Comparison of ENCODE assay signal across 1 cellular context in the genomic region with DNA sequence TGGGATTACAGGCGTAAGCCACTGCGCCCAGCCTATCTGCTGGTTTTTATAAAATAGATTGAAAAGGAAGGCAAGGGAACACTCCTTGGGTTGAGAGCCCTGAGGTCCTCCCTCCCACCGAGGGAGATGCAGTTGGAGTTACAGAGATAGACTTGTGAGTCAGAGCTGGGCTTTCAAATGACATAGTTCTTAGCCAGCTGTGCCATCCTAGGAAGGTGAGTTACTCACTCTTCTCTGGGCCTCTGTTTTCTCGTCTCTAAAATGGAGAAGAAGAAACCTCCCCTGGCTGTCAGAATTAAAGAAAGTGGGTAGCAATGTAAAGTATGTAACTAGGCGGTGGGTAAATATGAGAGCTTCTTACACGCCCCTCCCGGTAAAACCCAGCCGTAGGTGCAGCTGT.
TF ChIP-seq lines count a peak whose summit lies in the region.

No MANE protein-coding gene starts in this region.

TF ChIP-seq in SK-N-SH treated with all-trans-retinoic acid at 6 μM for 48 hours, 23 proteins besides CTCF, POLR2A, EP300 and RAD21 (continued from another document):
- no peak for TF ChIP-seq RARB (CRISPR knock-in tag; IDR thresholded peaks at IDR 0.05)
- TF ChIP-seq, protein P1, sequence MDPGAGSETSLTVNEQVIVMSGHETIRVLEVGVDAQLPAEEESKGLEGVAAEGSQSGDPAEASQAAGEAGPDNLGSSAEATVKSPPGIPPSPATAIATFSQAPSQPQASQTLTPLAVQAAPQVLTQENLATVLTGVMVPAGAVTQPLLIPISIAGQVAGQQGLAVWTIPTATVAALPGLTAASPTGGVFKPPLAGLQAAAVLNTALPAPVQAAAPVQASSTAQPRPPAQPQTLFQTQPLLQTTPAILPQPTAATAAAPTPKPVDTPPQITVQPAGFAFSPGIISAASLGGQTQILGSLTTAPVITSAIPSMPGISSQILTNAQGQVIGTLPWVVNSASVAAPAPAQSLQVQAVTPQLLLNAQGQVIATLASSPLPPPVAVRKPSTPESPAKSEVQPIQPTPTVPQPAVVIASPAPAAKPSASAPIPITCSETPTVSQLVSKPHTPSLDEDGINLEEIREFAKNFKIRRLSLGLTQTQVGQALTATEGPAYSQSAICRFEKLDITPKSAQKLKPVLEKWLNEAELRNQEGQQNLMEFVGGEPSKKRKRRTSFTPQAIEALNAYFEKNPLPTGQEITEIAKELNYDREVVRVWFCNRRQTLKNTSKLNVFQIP (CRISPR knock-in tag; IDR thresholded peaks at IDR 0.05; ENCODE audit: borderline replicate concordance, low read depth), result no peak
- TF ChIP-seq, protein P2, sequence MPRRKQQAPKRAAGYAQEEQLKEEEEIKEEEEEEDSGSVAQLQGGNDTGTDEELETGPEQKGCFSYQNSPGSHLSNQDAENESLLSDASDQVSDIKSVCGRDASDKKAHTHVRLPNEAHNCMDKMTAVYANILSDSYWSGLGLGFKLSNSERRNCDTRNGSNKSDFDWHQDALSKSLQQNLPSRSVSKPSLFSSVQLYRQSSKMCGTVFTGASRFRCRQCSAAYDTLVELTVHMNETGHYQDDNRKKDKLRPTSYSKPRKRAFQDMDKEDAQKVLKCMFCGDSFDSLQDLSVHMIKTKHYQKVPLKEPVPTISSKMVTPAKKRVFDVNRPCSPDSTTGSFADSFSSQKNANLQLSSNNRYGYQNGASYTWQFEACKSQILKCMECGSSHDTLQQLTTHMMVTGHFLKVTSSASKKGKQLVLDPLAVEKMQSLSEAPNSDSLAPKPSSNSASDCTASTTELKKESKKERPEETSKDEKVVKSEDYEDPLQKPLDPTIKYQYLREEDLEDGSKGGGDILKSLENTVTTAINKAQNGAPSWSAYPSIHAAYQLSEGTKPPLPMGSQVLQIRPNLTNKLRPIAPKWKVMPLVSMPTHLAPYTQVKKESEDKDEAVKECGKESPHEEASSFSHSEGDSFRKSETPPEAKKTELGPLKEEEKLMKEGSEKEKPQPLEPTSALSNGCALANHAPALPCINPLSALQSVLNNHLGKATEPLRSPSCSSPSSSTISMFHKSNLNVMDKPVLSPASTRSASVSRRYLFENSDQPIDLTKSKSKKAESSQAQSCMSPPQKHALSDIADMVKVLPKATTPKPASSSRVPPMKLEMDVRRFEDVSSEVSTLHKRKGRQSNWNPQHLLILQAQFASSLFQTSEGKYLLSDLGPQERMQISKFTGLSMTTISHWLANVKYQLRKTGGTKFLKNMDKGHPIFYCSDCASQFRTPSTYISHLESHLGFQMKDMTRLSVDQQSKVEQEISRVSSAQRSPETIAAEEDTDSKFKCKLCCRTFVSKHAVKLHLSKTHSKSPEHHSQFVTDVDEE (CRISPR knock-in tag; IDR thresholded peaks at IDR 0.05), result no peak
